ENCODE assay signal across 1 cellular context in genomic region chr2:205139822-205140612, GRCh38.
TF ChIP-seq lines count a peak whose summit lies in the region.

No MANE protein-coding gene starts in this region.

TF ChIP-seq in K562, 482 proteins besides CTCF, POLR2A, EP300 and RAD21 (continued from another document and continues in another):
- no peak for TF ChIP-seq POLR2H (tag; IDR thresholded peaks at IDR 0.05; ENCODE audit: low read depth)
- no peak for TF ChIP-seq FOXJ3 (CRISPR knock-in tag; IDR thresholded peaks at IDR 0.05)
- peak; percentile 67 for TF ChIP-seq NCOR1 (IDR thresholded peaks at IDR 0.05)
- TF ChIP-seq ZNF318 (IDR thresholded peaks at IDR 0.05; ENCODE audit: borderline replicate concordance in 1 of 2, low read depth in 1 of 2) = no peak
- TF ChIP-seq ELF2 (CRISPR knock-in tag; IDR thresholded peaks at IDR 0.05) = no peak
- TF ChIP-seq ZNF174 (CRISPR knock-in tag; IDR thresholded peaks at IDR 0.05) = no peak
- TF ChIP-seq TAL1 (IDR thresholded peaks at IDR 0.05) = peak; percentile 83
- no peak for TF ChIP-seq RNF2 (IDR thresholded peaks at IDR 0.05)
- TF ChIP-seq CBFB (CRISPR knock-in tag; IDR thresholded peaks at IDR 0.05) = no peak
- TF ChIP-seq ZNF766 (CRISPR knock-in tag; conservative IDR thresholded peaks at IDR 0.05) = 0 out of 2 replicates have a peak, but pooled peaks have one; percentile 72
- no peak for TF ChIP-seq CHD4 (IDR thresholded peaks at IDR 0.05; ENCODE audit: insufficient read depth, insufficient replicate concordance, low read depth, low read length, poor library complexity, severe bottlenecking)
- TF ChIP-seq, protein P1, sequence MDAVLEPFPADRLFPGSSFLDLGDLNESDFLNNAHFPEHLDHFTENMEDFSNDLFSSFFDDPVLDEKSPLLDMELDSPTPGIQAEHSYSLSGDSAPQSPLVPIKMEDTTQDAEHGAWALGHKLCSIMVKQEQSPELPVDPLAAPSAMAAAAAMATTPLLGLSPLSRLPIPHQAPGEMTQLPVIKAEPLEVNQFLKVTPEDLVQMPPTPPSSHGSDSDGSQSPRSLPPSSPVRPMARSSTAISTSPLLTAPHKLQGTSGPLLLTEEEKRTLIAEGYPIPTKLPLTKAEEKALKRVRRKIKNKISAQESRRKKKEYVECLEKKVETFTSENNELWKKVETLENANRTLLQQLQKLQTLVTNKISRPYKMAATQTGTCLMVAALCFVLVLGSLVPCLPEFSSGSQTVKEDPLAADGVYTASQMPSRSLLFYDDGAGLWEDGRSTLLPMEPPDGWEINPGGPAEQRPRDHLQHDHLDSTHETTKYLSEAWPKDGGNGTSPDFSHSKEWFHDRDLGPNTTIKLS (IDR thresholded peaks at IDR 0.05; ENCODE audit: borderline replicate concordance, low read depth) = no peak
- TF ChIP-seq LEF1 (IDR thresholded peaks at IDR 0.05) = no peak
- TF ChIP-seq HNRNPH1 (optimal IDR thresholded peaks at IDR 0.05; ENCODE audit: low read depth, low read length) = no peak
- TF ChIP-seq, protein P2, sequence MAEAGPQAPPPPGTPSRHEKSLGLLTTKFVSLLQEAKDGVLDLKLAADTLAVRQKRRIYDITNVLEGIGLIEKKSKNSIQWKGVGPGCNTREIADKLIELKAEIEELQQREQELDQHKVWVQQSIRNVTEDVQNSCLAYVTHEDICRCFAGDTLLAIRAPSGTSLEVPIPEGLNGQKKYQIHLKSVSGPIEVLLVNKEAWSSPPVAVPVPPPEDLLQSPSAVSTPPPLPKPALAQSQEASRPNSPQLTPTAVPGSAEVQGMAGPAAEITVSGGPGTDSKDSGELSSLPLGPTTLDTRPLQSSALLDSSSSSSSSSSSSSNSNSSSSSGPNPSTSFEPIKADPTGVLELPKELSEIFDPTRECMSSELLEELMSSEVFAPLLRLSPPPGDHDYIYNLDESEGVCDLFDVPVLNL (CRISPR knock-in tag; IDR thresholded peaks at IDR 0.05; ENCODE audit: low read depth) = no peak
- no peak for TF ChIP-seq ZBTB1 (CRISPR knock-in tag; IDR thresholded peaks at IDR 0.05; ENCODE audit: borderline replicate concordance, low read depth)
- no peak for TF ChIP-seq PTRF (tag; IDR thresholded peaks at IDR 0.05)
- no peak for TF ChIP-seq U2AF1 (optimal IDR thresholded peaks at IDR 0.05; ENCODE audit: low read depth, low read length)
- TF ChIP-seq SMARCE1 (IDR thresholded peaks at IDR 0.05) = peak; percentile 50; the same call in 1 of the 2 replicates
- peak; percentile 38 for TF ChIP-seq NFIC (IDR thresholded peaks at IDR 0.05)
- no peak for TF ChIP-seq GABPA (tag; conservative IDR thresholded peaks at IDR 0.05; ENCODE audit: low read depth)
- no peak for TF ChIP-seq ERF (CRISPR knock-in tag; IDR thresholded peaks at IDR 0.05)
- TF ChIP-seq BRF1 (IDR thresholded peaks at IDR 0.05; ENCODE audit: borderline replicate concordance, extremely low read depth, insufficient read length) = no peak
- TF ChIP-seq MGA (IDR thresholded peaks at IDR 0.05) = no peak
- TF ChIP-seq ZNF589 (CRISPR knock-in tag; IDR thresholded peaks at IDR 0.05; ENCODE audit: low read depth) = 0 out of 2 replicates have a peak, but pooled peaks have one; percentile 53
- TF ChIP-seq CBFA2T2 (conservative IDR thresholded peaks at IDR 0.05) = peak; percentile 77
- no peak for TF ChIP-seq ZNF197 (CRISPR knock-in tag; IDR thresholded peaks at IDR 0.05; ENCODE audit: low read depth)
- no peak; a peak in 1 of 4 replicates for TF ChIP-seq RCOR1 (IDR thresholded peaks at IDR 0.05; ENCODE audit: borderline replicate concordance in 1 of 2, low read depth in 2 of 2, low read length in 2 of 2)
- no peak for TF ChIP-seq TBP (optimal IDR thresholded peaks at IDR 0.05; ENCODE audit: low read depth, low read length)
- TF ChIP-seq DPF2 (IDR thresholded peaks at IDR 0.05) = peak; percentile 74
- peak; percentile 65 for TF ChIP-seq PML (IDR thresholded peaks at IDR 0.05; ENCODE audit: low read length)
- 0 out of 2 replicates have a peak, but pooled peaks have one; percentile 29 for TF ChIP-seq ATF4 (CRISPR knock-in tag; IDR thresholded peaks at IDR 0.05)
